In the genomic region with DNA sequence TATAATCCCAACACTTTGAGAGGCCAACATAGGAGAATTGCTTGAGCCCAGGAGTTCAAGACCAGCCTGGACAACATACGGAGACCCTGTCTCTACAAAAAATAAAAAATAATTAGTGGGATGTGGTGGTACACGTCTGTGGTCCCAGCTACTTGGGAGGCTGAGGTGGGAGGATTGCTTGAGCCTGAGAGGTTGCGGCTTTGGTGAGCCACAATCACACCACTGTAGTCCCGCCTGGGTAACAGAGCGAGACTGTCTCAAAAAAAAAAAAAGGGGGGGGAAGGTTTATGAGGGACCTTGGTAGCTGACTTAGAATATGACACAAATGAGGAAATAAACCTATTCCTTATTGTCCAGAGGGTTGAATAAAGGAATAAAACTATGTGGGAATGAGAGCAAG, we compare ENCODE assay signal across 22 cellular contexts. TPM values are rescaled to one million over a fixed set of nuclear protein-coding genes. Genes with fewer than 3 reads are reported as not detected.
DNase-seq lines count a peak whose midpoint lies in the region; ATAC-seq, FAIRE-seq and TF ChIP-seq lines count a peak whose summit lies in the region.
"Had no signal": no experiment of that assay in that cellular context is flagged by ENCODE, and none has a peak within 500 bp of the region (broad histone marks: within the 10 kb centered on the region; RNA-seq: fewer than 3 reads in every experiment).

No MANE protein-coding gene starts in this region.

- no peaks in the 10 kb centered on the region for H3K9me1 ChIP-seq in K562 (ENCODE audit: control insufficient read depth, insufficient read depth, low read length)

- WGBS in K562 (ENCODE audit: insufficient coverage, low coverage, missing lambda C conversion rate): 70% methylated on average over 4 of the region's 5 CpGs

- H2AFZ ChIP-seq in K562 (ENCODE audit: low read depth, low read length): no peak overlapping the region

- TF ChIP-seq CTCF in K562 (IDR thresholded peaks at IDR 0.05 in 2 of 3, conservative IDR thresholded peaks at IDR 0.05 in 1 of 3; ENCODE audit: insufficient read depth in 2 of 3, low read depth in 1 of 3, low read length in 3 of 3) (no peak), type B pancreatic cell (conservative IDR thresholded peaks at IDR 0.05) (no peak)

- FAIRE-seq in K562 (lab: Jason Lieb, UNC): peak; percentile 26
- FAIRE-seq: A204.1, pancreas had no signal

- CTCF ChIA-PET in activated CD8-positive, alpha-beta memory T cell treated with anti-CD3 and anti-CD28 coated beads, Interleukin-2, amount 10 ng/mL, durations not matched to agents 7 days and 5 days (lab: Charles Lee): interaction anchor here (0.6 to 2.4 kb wide), 5 partner anchors 31 to 158 kb away, joined by 3 to 12 read pairs (median 4); a partner anchor contains a TSS
- CTCF ChIA-PET in K562 (lab: Yijun Ruan, JAX; ENCODE audit: low intra/inter-chr PET ratio): no interaction called here

- no peak overlapping the region; a peak in 1 of 4 replicates for H3K9ac ChIP-seq in K562 (ENCODE audit: insufficient read depth in 1 of 2, low read depth in 2 of 2, low read length in 2 of 2)
- H3K9ac ChIP-seq: SK-N-SH had no signal

- H3K4me2 ChIP-seq in K562 (ENCODE audit: insufficient read depth, low read length): no peak overlapping the region
- H3K4me2 ChIP-seq: SK-N-SH had no signal

- TF ChIP-seq EP300 in K562 (IDR thresholded peaks at IDR 0.05; ENCODE audit: low read length): no peak

- H3K4me3 Mint-ChIP-seq in activated CD8-positive, alpha-beta memory T cell treated with anti-CD3 and anti-CD28 coated beads, Interleukin-2, amount 10 ng/mL, durations not matched to agents 7 days and 5 days: no peak overlapping the region
- no peak overlapping the region for H3K4me3 Mint-ChIP-seq in stimulated activated memory B cell treated with anti-CD40 and anti-IgM and Interleukin-4, amounts not matched to agents 10 μg/mL and 1 μg/mL and 100 μg/mL, for 72 hours
- no peak overlapping the region for H3K4me3 Mint-ChIP-seq in type B pancreatic cell

- peak; percentile 80 for DNase-seq in activated CD8-positive, alpha-beta memory T cell treated with anti-CD3 and anti-CD28 coated beads, Interleukin-2, amount 10 ng/mL, durations not matched to agents 7 days and 5 days
- no peak for DNase-seq in activated CD8-positive, alpha-beta memory T cell treated with anti-CD3 and anti-CD28 coated beads, Interleukin-2, amount 50 U/mL, for 48 hours
- no peak for DNase-seq in K562 (ENCODE audit: extremely low read depth in 1 of 4, low spot score in 3 of 4)
- DNase-seq in type B pancreatic cell (ENCODE audit: extremely low spot score, unreplicated experiment): no peak
- DNase-seq in NCI-H345 (lab: John Stamatoyannopoulos, UW): no peak
- DNase-seq: activated CD4-positive, CD25-positive, alpha-beta regulatory T cell; aorta; DMS153; HCEC 1CT; left ventricle myocardium inferior; NCI-H1436 treated with DMSO at 0.1 percent for 48 hours; NCI-H2171; NCI-H748 treated with DMSO at 0.1 percent for 48 hours; pancreas; SK-N-SH; substantia nigra had no signal

- no peaks in the 10 kb centered on the region for H3K9me3 Mint-ChIP-seq in activated CD8-positive, alpha-beta memory T cell treated with anti-CD3 and anti-CD28 coated beads, Interleukin-2, amount 10 ng/mL, durations not matched to agents 7 days and 5 days (ENCODE audit: low read depth)
- no peaks in the 10 kb centered on the region for H3K9me3 Mint-ChIP-seq in stimulated activated memory B cell treated with anti-CD40 and anti-IgM and Interleukin-4, amounts not matched to agents 10 μg/mL and 1 μg/mL and 100 μg/mL, for 72 hours
- no peaks in the 10 kb centered on the region for H3K9me3 Mint-ChIP-seq in type B pancreatic cell

- H3K79me2 ChIP-seq in K562 (ENCODE audit: control insufficient read depth, insufficient read depth, low read length): peaks cover 28% of the 10 kb centered on the region

- H3K27me3 ChIP-seq in K562 (ENCODE audit: control insufficient read depth in 2 of 2, insufficient read depth in 2 of 2, low read length in 2 of 2): no peaks in the 10 kb centered on the region
- H3K27me3 ChIP-seq: pancreas had no signal

- no peaks in the 10 kb centered on the region for H3K27me3 Mint-ChIP-seq in activated CD8-positive, alpha-beta memory T cell treated with anti-CD3 and anti-CD28 coated beads, Interleukin-2, amount 10 ng/mL, durations not matched to agents 7 days and 5 days
- peaks cover 25% of the 10 kb centered on the region for H3K27me3 Mint-ChIP-seq in stimulated activated memory B cell treated with anti-CD40 and anti-IgM and Interleukin-4, amounts not matched to agents 10 μg/mL and 1 μg/mL and 100 μg/mL, for 72 hours
- H3K27me3 Mint-ChIP-seq in type B pancreatic cell: no peaks in the 10 kb centered on the region

- H3K27ac ChIP-seq in K562 (ENCODE audit: extremely low read depth, low read depth, low read length): no peak overlapping the region
- H3K27ac ChIP-seq: C4-2B, left ventricle myocardium inferior, pancreas had no signal

- H3K4me1 Mint-ChIP-seq in activated CD8-positive, alpha-beta memory T cell treated with anti-CD3 and anti-CD28 coated beads, Interleukin-2, amount 10 ng/mL, durations not matched to agents 7 days and 5 days: peaks cover 22% of the 10 kb centered on the region
- H3K4me1 Mint-ChIP-seq in stimulated activated memory B cell treated with anti-CD40 and anti-IgM and Interleukin-4, amounts not matched to agents 10 μg/mL and 1 μg/mL and 100 μg/mL, for 72 hours: peaks cover 25% of the 10 kb centered on the region
- H3K4me1 Mint-ChIP-seq in type B pancreatic cell (ENCODE audit: unreplicated experiment): peaks cover 4% of the 10 kb centered on the region

- peaks cover 17% of the 10 kb centered on the region for H3K36me3 Mint-ChIP-seq in activated CD8-positive, alpha-beta memory T cell treated with anti-CD3 and anti-CD28 coated beads, Interleukin-2, amount 10 ng/mL, durations not matched to agents 7 days and 5 days
- peaks cover 20% of the 10 kb centered on the region for H3K36me3 Mint-ChIP-seq in stimulated activated memory B cell treated with anti-CD40 and anti-IgM and Interleukin-4, amounts not matched to agents 10 μg/mL and 1 μg/mL and 100 μg/mL, for 72 hours
- H3K36me3 Mint-ChIP-seq in type B pancreatic cell: peaks cover 21% of the 10 kb centered on the region

- intact Hi-C loops in K562 (cut with micrococcal nuclease): no loop called here

- no peaks in the 10 kb centered on the region for H4K20me1 ChIP-seq in K562 (replicated peaks; ENCODE audit: control insufficient read depth, insufficient read depth, low read length)

- TF ChIP-seq RAD21 in K562 (CRISPR knock-in tag; conservative IDR thresholded peaks at IDR 0.05 in 1 of 2, IDR thresholded peaks at IDR 0.05 in 1 of 2): no peak

- H3K4me3 ChIP-seq in K562: no peak overlapping the region
- H3K4me3 ChIP-seq: left ventricle myocardium inferior, pancreas had no signal

- H3K27ac Mint-ChIP-seq in activated CD8-positive, alpha-beta memory T cell treated with anti-CD3 and anti-CD28 coated beads, Interleukin-2, amount 10 ng/mL, durations not matched to agents 7 days and 5 days: no peak overlapping the region
- H3K27ac Mint-ChIP-seq in stimulated activated memory B cell treated with anti-CD40 and anti-IgM and Interleukin-4, amounts not matched to agents 10 μg/mL and 1 μg/mL and 100 μg/mL, for 72 hours: no peak overlapping the region
- H3K27ac Mint-ChIP-seq in type B pancreatic cell: no peak overlapping the region

- TF ChIP-seq POLR2A in K562 (conservative IDR thresholded peaks at IDR 0.05): no peak

- H3K36me3 ChIP-seq in K562 (ENCODE audit: control insufficient read depth, insufficient read depth, low read length): peaks cover 4% of the 10 kb centered on the region; the same call in 2 of the 3 replicates
- H3K36me3 ChIP-seq: pancreas had no signal

- BruUV-seq in K562 (replicated peaks; lab: Mats Ljungman, UMichigan): no TSS peak

- POLR2A ChIA-PET in K562 (lab: Yijun Ruan, JAX): interaction anchor here (1.4 kb wide), 1 partner anchor 14 kb away, joined by 3 read pairs; no protein-coding TSS in a partner anchor

- in situ Hi-C loops in K562 (cut with MboI): no loop called here

- H3K9me3 ChIP-seq in K562 (replicated peaks; ENCODE audit: control insufficient read depth, insufficient read depth, low read depth, low read length): no peaks in the 10 kb centered on the region
- H3K9me3 ChIP-seq: left ventricle myocardium inferior, pancreas, SK-N-SH had no signal

- H3K4me1 ChIP-seq in K562 (replicated peaks in 1 of 2; ENCODE audit: control insufficient read depth in 2 of 2, insufficient read depth in 2 of 2, low read length in 2 of 2): peaks cover 3 to 12% of the 10 kb centered on the region in 2 experiments; a peak in 4 of 5 replicates

- ATAC-seq in activated CD8-positive, alpha-beta memory T cell treated with anti-CD3 and anti-CD28 coated beads, Interleukin-2, amount 10 ng/mL, durations not matched to agents 7 days and 5 days: no peak
- ATAC-seq in HG02610 (IDR thresholded peaks at IDR 0.05; ENCODE audit: unreplicated experiment) (peak; percentile 39), K562 (no peak), HG03354 (IDR thresholded peaks at IDR 0.05; ENCODE audit: poor library complexity, severe bottlenecking, unreplicated experiment) (no peak)
- peak; percentile 39 for ATAC-seq in stimulated activated memory B cell treated with anti-CD40 and anti-IgM and Interleukin-4, amounts not matched to agents 10 μg/mL and 1 μg/mL and 100 μg/mL, for 72 hours
- ATAC-seq: pancreas had no signal

RNA-seq across cellular contexts. Expression of a gene that starts 30.8 kb away (rescaled TPM):
- 100 to 1,000 TPM; 121 to 134 TPM for total RNA-seq in activated CD8-positive, alpha-beta memory T cell treated with anti-CD3 and anti-CD28 coated beads, Interleukin-2, amount 10 ng/mL, durations not matched to agents 7 days and 5 days
- 359 and 388 TPM in 2 replicates for total RNA-seq in K562 (2011; cell fraction: chromatin; rRNA removed; ENCODE audit: low replicate concordance)
- 494 and 521 TPM in 2 replicates for total RNA-seq in K562 (2011; cell fraction: nucleolus; rRNA removed)
- 684 and 892 TPM in 2 replicates for total RNA-seq in K562 (2011; cell fraction: nucleoplasm; rRNA removed)
- total RNA-seq in K562 (2014; rRNA removed) (114 and 153 TPM in 2 replicates), K562 (2014; rRNA removed; fragmentation: Illumina TruSeq; extraction: Trizol) (156 and 167 TPM in 2 replicates), K562 (2015; rRNA removed; fragmentation: Illumina TruSeq; extraction: Trizol) (159 and 165 TPM in 2 replicates), K562 (2021) (278 and 287 TPM in 2 replicates), type B pancreatic cell (ENCODE audit: low replicate concordance) (242 and 255 TPM in 2 replicates)
- polyA plus RNA-seq in K562 (2011; rRNA removed) (486 and 648 TPM in 2 replicates), K562 (2014; fragmentation: Illumina TruSeq; extraction: Trizol) (279 and 309 TPM in 2 replicates), K562 (2014; fragmentation: Nextera tagmentation; extraction: Ambion mirVana) (100 to 1,000 TPM; 188 to 258 TPM), K562 (2014; rRNA removed) (166 and 184 TPM in 2 replicates)
- 380 and 627 TPM in 2 replicates for polyA plus RNA-seq in K562 (2011; cell fraction: cytosol; rRNA removed)
- 141 and 221 TPM in 2 replicates for polyA plus RNA-seq in K562 (2011; cell fraction: nucleus; rRNA removed)
- 255 and 256 TPM in 2 replicates for polyA plus RNA-seq in K562 (2012)
- 582 and 700 TPM in 2 replicates for polyA minus RNA-seq in K562 (2011; rRNA and poly(A)+ RNA removed)
- 320 and 376 TPM in 2 replicates for polyA minus RNA-seq in K562 (2011; cell fraction: cytosol; rRNA and poly(A)+ RNA removed)
- 39.0 and 97.6 TPM in 2 replicates for polyA minus RNA-seq in K562 (2011; cell fraction: nucleus; rRNA and poly(A)+ RNA removed)

RNA-seq across cellular contexts. Expression of a gene that starts 47.8 kb away (rescaled TPM):
- not detected for total RNA-seq in activated CD8-positive, alpha-beta memory T cell treated with anti-CD3 and anti-CD28 coated beads, Interleukin-2, amount 10 ng/mL, durations not matched to agents 7 days and 5 days
- total RNA-seq in K562 (2011; cell fraction: chromatin; rRNA removed; ENCODE audit: low replicate concordance): not detected in 2 replicates
- not detected in 2 replicates for total RNA-seq in K562 (2011; cell fraction: nucleolus; rRNA removed)
- total RNA-seq in K562 (2011; cell fraction: nucleoplasm; rRNA removed): not detected in 2 replicates
- not detected in 2 replicates for total RNA-seq in K562 (2014; rRNA removed)
- total RNA-seq in K562 (2014; rRNA removed; fragmentation: Illumina TruSeq; extraction: Trizol): not detected in 2 replicates
- total RNA-seq in K562 (2015; rRNA removed; fragmentation: Illumina TruSeq; extraction: Trizol): not detected in 2 replicates
- total RNA-seq in K562 (2021): not detected in 2 replicates
- polyA plus RNA-seq in K562 (2011; rRNA removed): not detected in 2 replicates
- polyA plus RNA-seq in K562 (2011; cell fraction: cytosol; rRNA removed): not detected in 2 replicates
- polyA plus RNA-seq in K562 (2011; cell fraction: nucleus; rRNA removed): 0.04 TPM in 1 of 2 replicates, not detected in the other
- 0.30 TPM in 1 of 2 replicates, not detected in the other for polyA plus RNA-seq in K562 (2012)
- not detected in 2 replicates for polyA plus RNA-seq in K562 (2014; fragmentation: Illumina TruSeq; extraction: Trizol)
- not detected for polyA plus RNA-seq in K562 (2014; fragmentation: Nextera tagmentation; extraction: Ambion mirVana)
- not detected in 2 replicates for polyA plus RNA-seq in K562 (2014; rRNA removed)
- polyA minus RNA-seq in K562 (2011; rRNA and poly(A)+ RNA removed): not detected in 2 replicates
- polyA minus RNA-seq in K562 (2011; cell fraction: cytosol; rRNA and poly(A)+ RNA removed): not detected in 2 replicates
- not detected in 2 replicates for polyA minus RNA-seq in K562 (2011; cell fraction: nucleus; rRNA and poly(A)+ RNA removed)
- total RNA-seq in type B pancreatic cell (ENCODE audit: low replicate concordance): 0.26 TPM in 1 of 2 replicates, not detected in the other
- total RNA-seq: activated CD8-positive, alpha-beta memory T cell treated with anti-CD3 and anti-CD28 coated beads for 36 hours; left ventricle myocardium inferior; pancreas had no signal
- polyA plus RNA-seq: SK-N-SH had no signal

Comparison
In these comparisons a context has a peak if more than half of its experiments do, and no peak if none do; other contexts are left out.
1. ATAC-seq: peak in HG02610 (single experiment) and stimulated activated memory B cell treated with anti-CD40 and anti-IgM and Interleukin-4, amounts not matched to agents 10 μg/mL and 1 μg/mL and 100 μg/mL, for 72 hours (single experiment); none in activated CD8-positive, alpha-beta memory T cell treated with anti-CD3 and anti-CD28 coated beads, Interleukin-2, amount 10 ng/mL, durations not matched to agents 7 days and 5 days (single experiment), K562 (single experiment) and HG03354 (single experiment).